In the genomic region with DNA sequence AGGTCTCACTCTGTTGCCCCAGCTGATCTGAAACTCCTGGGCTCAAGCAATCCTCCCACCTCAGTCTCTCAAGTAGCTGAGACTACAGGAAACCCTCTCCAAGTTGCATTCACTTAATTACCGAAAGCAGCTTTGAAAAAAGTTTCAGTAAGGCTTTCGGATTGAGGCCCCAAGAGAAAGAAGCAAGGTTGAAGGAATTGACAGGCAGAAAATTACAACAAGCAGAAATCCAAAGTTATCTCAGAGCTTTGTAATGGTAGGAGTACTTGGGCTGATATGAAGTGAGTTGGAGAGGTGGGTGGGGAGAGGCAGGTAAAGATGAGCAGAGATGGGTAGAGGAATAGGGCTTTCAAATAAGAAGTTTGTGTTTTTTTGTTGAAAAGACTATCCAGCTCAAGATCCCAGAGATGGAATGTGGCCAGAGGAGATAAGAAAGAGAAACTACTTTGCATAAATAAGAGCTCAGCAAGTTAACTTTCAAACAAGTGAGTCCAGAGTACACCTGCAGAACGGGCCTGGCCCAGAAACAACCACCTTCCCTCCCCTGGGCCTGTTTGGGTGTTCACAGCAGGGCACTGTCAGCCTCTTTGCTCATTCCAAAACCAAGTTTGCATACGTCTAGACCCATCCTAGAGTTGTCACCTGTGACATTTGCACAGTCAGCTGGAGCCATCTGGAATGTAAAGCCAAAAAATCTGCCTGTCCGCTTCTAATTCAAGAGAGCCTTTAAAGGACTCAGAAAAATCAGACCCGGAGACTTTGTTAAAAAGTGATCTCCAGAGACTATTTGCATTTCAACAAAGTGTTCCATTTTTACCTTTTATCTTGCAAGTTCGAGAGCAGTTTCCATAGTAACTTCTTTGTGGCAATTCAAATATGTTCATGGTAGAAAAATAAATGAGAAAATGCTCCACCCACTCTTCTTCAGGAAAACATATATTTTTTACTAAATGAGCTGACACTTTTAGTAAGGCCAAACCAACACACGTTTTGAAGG, we compare ENCODE assay signal across 8 cellular contexts. TPM values are rescaled to one million over a fixed set of nuclear protein-coding genes. Genes with fewer than 3 reads are reported as not detected.
DNase-seq lines count a peak whose midpoint lies in the region; ATAC-seq and TF ChIP-seq lines count a peak whose summit lies in the region.

No MANE protein-coding gene starts in this region.

- H3K4me3 ChIP-seq in endodermal cell (ENCODE audit: low read length) (no peak overlapping the region), stomach (no peak overlapping the region)

- TF ChIP-seq POLR2A in stomach (IDR thresholded peaks at IDR 0.05) = no peak

- H3K4me1 Mint-ChIP-seq in endodermal cell = peaks cover 26% of the 10 kb centered on the region

- TF ChIP-seq CTCF in GM13977 (IDR thresholded peaks at IDR 0.05; ENCODE audit: extremely low read depth, insufficient read depth, missing control alignments) (no peak), endodermal cell (conservative IDR thresholded peaks at IDR 0.05) (no peak), stomach (IDR thresholded peaks at IDR 0.05) (no peak)

- no peaks in the 10 kb centered on the region for H3K27me3 Mint-ChIP-seq in endodermal cell (ENCODE audit: insufficient read depth)

- H3K27ac ChIP-seq in endodermal cell (ENCODE audit: low read depth, low read length) (no peak overlapping the region), stomach (no peak overlapping the region)

- H3K27ac Mint-ChIP-seq in endodermal cell = peak overlapping the region; percentile 16

- H3K36me3 ChIP-seq in endodermal cell (ENCODE audit: control insufficient read depth, insufficient read depth, low read length) = no peaks in the 10 kb centered on the region
- no peaks in the 10 kb centered on the region for H3K36me3 ChIP-seq in stomach

- H3K9me3 Mint-ChIP-seq in endodermal cell = no peaks in the 10 kb centered on the region

- H3K4me1 ChIP-seq in endodermal cell (ENCODE audit: control insufficient read depth, insufficient read depth, low read length) (no peaks in the 10 kb centered on the region), stomach (peaks cover 3 to 36% (median 27%) of the 10 kb centered on the region in 4 donors)

- H3K4me3 Mint-ChIP-seq in endodermal cell = no peak overlapping the region

- H3K36me3 Mint-ChIP-seq in endodermal cell (ENCODE audit: low read depth) = peaks cover 3% of the 10 kb centered on the region

- in situ Hi-C loops in GM13977 (cut with MboI; ENCODE audit: low pct_unique_long_range_greater_than_20kb, low sequenced_read_pairs, unreplicated experiment) = no loop called here

- peak; percentile 77 for ATAC-seq in GM21367 (IDR thresholded peaks at IDR 0.05; ENCODE audit: unreplicated experiment)
- peak; percentile 79 for ATAC-seq in HG03432 (IDR thresholded peaks at IDR 0.05; ENCODE audit: unreplicated experiment)

- H3K9me3 ChIP-seq in endodermal cell (ENCODE audit: control insufficient read depth, low read length) (no peaks in the 10 kb centered on the region), stomach (no peaks in the 10 kb centered on the region)

- no peak overlapping the region for H3K9ac ChIP-seq in endodermal cell (ENCODE audit: extremely low read depth, low read length, poor library complexity, severe bottlenecking)

- DNase-seq in GM13977 (ENCODE audit: low spot score) (peak; percentile 71), endodermal cell (no peak), NCI-H1436 (lab: John Stamatoyannopoulos, UW) (no peak), stomach (no peak), NCI-H1417 (lab: John Stamatoyannopoulos, UW) (no peak), NCI-H2107 treated with DMSO at 0.1 percent for 48 hours (lab: John Stamatoyannopoulos, UW; ENCODE audit: unreplicated experiment) (no peak)

- TF ChIP-seq EP300 in stomach (IDR thresholded peaks at IDR 0.05) = no peak

- no peaks in the 10 kb centered on the region for H3K27me3 ChIP-seq in endodermal cell (ENCODE audit: control insufficient read depth, insufficient read depth, low read length, poor library complexity, severe bottlenecking)
- H3K27me3 ChIP-seq in stomach = no peaks in the 10 kb centered on the region

- WGBS in endodermal cell (ENCODE audit: insufficient coverage in 1 of 2, insufficient read length in 1 of 2), 2 experiments = 80% methylated on average over 5 to 8 of the region's 8 CpGs
- 45 to 64% (median 52%) methylated on average over 8 of the region's 8 CpGs for WGBS in stomach, 5 donors

- intact Hi-C loops in stomach (cut with DNase I; ENCODE audit: low total_unique reads) = loop anchor here (10.0 kb wide), 1 partner anchor 84 kb away; no protein-coding TSS in a partner anchor

RNA-seq across cellular contexts. Expression of a gene that starts 2.3 kb away (rescaled TPM):
- total RNA-seq in endodermal cell (10 to 100 TPM; 91.6 to 92.7 TPM), stomach (100 to 1,000 TPM in 3 of 5 donors, 10 to 100 TPM in 2; 74.5 to 196 (median 100) TPM)
- polyA plus RNA-seq in endodermal cell (2013, experiment 1 of 2) = 66.8 TPM
- polyA plus RNA-seq in endodermal cell (2013, experiment 2 of 2) = 56.7 TPM
- 10 to 100 TPM; 24.7 to 53.0 (median 42.3) TPM for polyA plus RNA-seq in stomach
